Comparison of ENCODE assay signal across 11 cellular contexts in genomic region chr10:77195101-77195500, GRCh38.
DNase-seq lines count a peak whose midpoint lies in the region; ATAC-seq and TF ChIP-seq lines count a peak whose summit lies in the region.
"Had no signal": no experiment of that assay in that cellular context is flagged by ENCODE, and none has a peak within 500 bp of the region (broad histone marks: within the 10 kb centered on the region; RNA-seq: fewer than 3 reads in every experiment).

No MANE protein-coding gene starts in this region.

- H3K27ac ChIP-seq in RWPE1 (no peak overlapping the region), trophoblast cell (ENCODE audit: low read depth, low read length) (peak overlapping the region; percentile 93)
- H3K27ac ChIP-seq: parathyroid adenoma had no signal

- no CpG with 5 or more reads among the region's 2 CpGs for WGBS in trophoblast cell (ENCODE audit: extremely low coverage, insufficient coverage, insufficient read length)

- CTCF ChIA-PET in RWPE1 (lab: Yijun Ruan, JAX) (no interaction called here), GM10248 (lab: Yijun Ruan, JAX) (interaction anchor here (1.8 kb wide), 1 partner anchor 21 kb away, joined by 6 read pairs; no protein-coding TSS in a partner anchor)

- H3K4me3 ChIP-seq in trophoblast cell (ENCODE audit: low read depth, low read length): no peak overlapping the region

- no peak overlapping the region for H3K4ac ChIP-seq in trophoblast cell (ENCODE audit: low read depth, low read length)

- H2BK5ac ChIP-seq in trophoblast cell (ENCODE audit: low read depth, low read length, poor library complexity): no peak overlapping the region

- no peak overlapping the region for H4K8ac ChIP-seq in trophoblast cell (ENCODE audit: low read depth, low read length)

- no peak overlapping the region for H3K23ac ChIP-seq in trophoblast cell (ENCODE audit: low read length)

- peaks cover 31% of the 10 kb centered on the region for H3K79me1 ChIP-seq in trophoblast cell (ENCODE audit: low read length)

- ATAC-seq in HG03196 (IDR thresholded peaks at IDR 0.05; ENCODE audit: unreplicated experiment): no peak
- ATAC-seq in GM21576 (IDR thresholded peaks at IDR 0.05; ENCODE audit: unreplicated experiment): no peak
- ATAC-seq in HG02840 (IDR thresholded peaks at IDR 0.05; ENCODE audit: low FRiP score, unreplicated experiment): no peak

- H3K36me3 ChIP-seq in trophoblast cell (ENCODE audit: control insufficient read depth in 1 of 2, insufficient read depth in 2 of 2, low read length in 2 of 2): no peaks in the 10 kb centered on the region

- no peak overlapping the region for H3K9ac ChIP-seq in trophoblast cell (ENCODE audit: low read length)
- H3K9ac ChIP-seq: parathyroid adenoma had no signal

- no peak overlapping the region for H2BK12ac ChIP-seq in trophoblast cell (ENCODE audit: low read length)

- POLR2A ChIA-PET in RWPE1 (lab: Yijun Ruan, JAX; ENCODE audit: low non-redundant PET): no interaction called here
- POLR2A ChIA-PET in GM10248 (lab: Yijun Ruan, JAX): no interaction called here

- no peak overlapping the region for H2BK120ac ChIP-seq in trophoblast cell (ENCODE audit: insufficient read depth, low read length, poor library complexity)

- in situ Hi-C loops in Caki2 (cut with HindIII; ENCODE audit: low pct_unique_long_range_greater_than_20kb, low sequenced_read_pairs): no loop called here

- peaks cover 14 to 20% of the 10 kb centered on the region in 2 experiments for H3K4me1 ChIP-seq in trophoblast cell (ENCODE audit: control insufficient read depth in 1 of 2, insufficient read depth in 2 of 2, low read length in 2 of 2)
- H3K4me1 ChIP-seq: parathyroid adenoma had no signal

- H2AK5ac ChIP-seq in trophoblast cell (ENCODE audit: low read length): no peak overlapping the region

- H4K12ac ChIP-seq in trophoblast cell (ENCODE audit: low read depth, low read length): no peak overlapping the region

- no peak overlapping the region for H2AFZ ChIP-seq in trophoblast cell (ENCODE audit: insufficient read depth, low read length, poor library complexity)
- H2AFZ ChIP-seq: parathyroid adenoma had no signal

- no peaks in the 10 kb centered on the region for H3K9me3 ChIP-seq in trophoblast cell (ENCODE audit: insufficient read depth, low read depth, low read length)

- no peaks in the 10 kb centered on the region for H3K27me3 ChIP-seq in trophoblast cell (ENCODE audit: insufficient read depth, low read length)

- no peak overlapping the region for H4K91ac ChIP-seq in trophoblast cell (ENCODE audit: low read depth, low read length)

- peaks cover 3% of the 10 kb centered on the region for H3K79me2 ChIP-seq in trophoblast cell (ENCODE audit: control insufficient read depth, insufficient read depth, low read length, poor library complexity)
- H3K79me2 ChIP-seq: parathyroid adenoma had no signal

- no peak overlapping the region for H3K18ac ChIP-seq in trophoblast cell (ENCODE audit: low read length)

- H3K14ac ChIP-seq in trophoblast cell (ENCODE audit: low read length): no peak overlapping the region

- TF ChIP-seq CTCF in RWPE1 (conservative IDR thresholded peaks at IDR 0.05; ENCODE audit: low read depth): no peak
- no peak for TF ChIP-seq CTCF in GM10248 (IDR thresholded peaks at IDR 0.05; ENCODE audit: control extremely low read depth, extremely low read depth, low read depth, missing control alignments)

- DNase-seq in Caki2 (ENCODE audit: low read depth) (peak; percentile 73), RWPE1 (ENCODE audit: low spot score) (peak; percentile 54), fibroblast of gingiva (ENCODE audit: low read depth) (peak; percentile 54), trophoblast cell (peak; percentile 71 to 79), GM10248 (ENCODE audit: extremely low spot score) (no peak)
- DNase-seq: CD4-positive, CD25-positive, alpha-beta regulatory T cell; NCI-H69 had no signal

- no peak overlapping the region for H3K4me2 ChIP-seq in trophoblast cell (ENCODE audit: low read length)
